ENCODE assay signal across 9 cellular contexts in the genomic region with DNA sequence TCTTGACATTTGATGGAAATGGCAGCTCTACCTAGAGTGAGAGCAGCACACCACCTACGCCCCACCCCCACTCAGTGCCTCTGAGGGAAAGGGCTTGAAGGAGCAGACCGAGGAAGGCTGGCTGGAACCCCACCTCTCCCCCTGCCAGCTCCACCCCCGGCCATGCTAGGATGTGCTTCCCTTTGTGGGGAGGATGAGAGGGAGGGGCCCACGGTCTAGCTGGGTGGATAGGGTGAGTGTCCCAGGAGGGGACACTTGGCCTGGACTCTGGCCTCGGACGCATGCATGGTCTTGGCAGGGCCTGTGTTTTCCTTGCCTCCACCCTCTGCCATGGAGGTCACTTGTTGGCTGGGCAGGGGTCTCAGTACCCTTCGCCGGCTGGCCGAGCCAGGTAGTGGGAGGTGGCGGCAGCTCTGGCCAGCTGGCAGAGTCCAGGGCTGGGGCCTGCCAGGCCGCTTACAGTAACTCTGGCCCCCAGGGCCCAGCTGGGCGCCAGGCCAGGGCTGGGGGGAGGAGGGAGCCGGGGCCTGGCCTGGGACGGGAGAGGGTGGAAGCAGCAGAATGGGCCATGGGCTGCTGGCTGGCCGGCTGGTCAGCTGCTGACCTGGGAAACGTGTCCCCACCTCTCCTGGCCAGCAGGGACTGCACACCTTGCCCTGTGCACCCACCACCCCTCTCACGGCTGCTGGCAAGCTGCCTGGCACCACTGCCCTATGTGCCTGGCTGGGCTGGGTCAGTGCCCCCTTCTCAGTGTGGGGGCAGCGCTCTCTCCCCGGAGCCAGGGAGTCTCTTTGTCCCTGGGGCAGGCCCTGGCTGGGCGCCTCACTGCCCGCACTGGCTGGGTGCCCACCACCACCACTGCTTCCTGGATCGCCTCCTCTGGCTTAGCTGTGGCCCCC. TPM values are rescaled to one million over a fixed set of nuclear protein-coding genes. Genes with fewer than 3 reads are reported as not detected.
DNase-seq lines count a peak whose midpoint lies in the region; ATAC-seq and TF ChIP-seq lines count a peak whose summit lies in the region.
"Had no signal": no experiment of that assay in that cellular context is flagged by ENCODE, and none has a peak within 500 bp of the region (broad histone marks: within the 10 kb centered on the region; RNA-seq: fewer than 3 reads in every experiment).

No MANE protein-coding gene starts in this region.

- H3K27ac ChIP-seq in AG04450 (ENCODE audit: low read depth, low read length) (peak overlapping the region; percentile 52), colonic mucosa (peak overlapping the region; percentile 57), urinary bladder (ENCODE audit: low read depth) (peak overlapping the region; percentile 40)

- H3K9me3 Mint-ChIP-seq in immature natural killer cell, result no peaks in the 10 kb centered on the region

- intact Hi-C loops in colonic mucosa (cut with DNase I) (no loop called here), mucosa of descending colon (cut with DNase I, micrococcal nuclease) (no loop called here)

- peak overlapping the region in 2 of 6 donors; percentile 44 to 80 for H3K27ac Mint-ChIP-seq in immature natural killer cell

- CTCF ChIA-PET in AG04450 (lab: Charles Lee), result interaction anchor here (1.6 kb wide), 1 partner anchor 113 kb away, joined by 4 read pairs; a partner anchor contains a TSS

- TF ChIP-seq CTCF in AG04450 (IDR thresholded peaks at IDR 0.05; ENCODE audit: low read depth, low read length), result no peak
- no peak for TF ChIP-seq CTCF in colonic mucosa (IDR thresholded peaks at IDR 0.05)
- no peak for TF ChIP-seq CTCF in mucosa of descending colon (IDR thresholded peaks at IDR 0.05)

- H3K9ac ChIP-seq in colonic mucosa (ENCODE audit: low read depth in 2 of 2, low read length in 2 of 2), result peak overlapping the region in 1 of 2 donors; percentile 27

- no peaks in the 10 kb centered on the region; the same call in 1 of the 2 replicates for H3K9me3 ChIP-seq in AG04450 (ENCODE audit: control insufficient read depth, insufficient read depth, low read length)
- H3K9me3 ChIP-seq in MG63, result no peaks in the 10 kb centered on the region
- H3K9me3 ChIP-seq in colonic mucosa, result no peaks in the 10 kb centered on the region
- no peaks in the 10 kb centered on the region for H3K9me3 ChIP-seq in mucosa of descending colon

- POLR2A ChIA-PET in AG04450 (lab: Yijun Ruan, JAX), result no interaction called here

- WGBS in urinary bladder, result 13% methylated on average over 22 of the region's 22 CpGs

- H3K4me1 ChIP-seq in colonic mucosa (peaks cover 41% of the 10 kb centered on the region), mucosa of descending colon (ENCODE audit: low read depth) (peaks cover 67% of the 10 kb centered on the region), urinary bladder (ENCODE audit: insufficient read depth) (peaks cover 4% of the 10 kb centered on the region)

- ATAC-seq in mucosa of descending colon (peak; percentile 40), GM21717 (IDR thresholded peaks at IDR 0.05; ENCODE audit: unreplicated experiment) (no peak)

- H3K4me1 Mint-ChIP-seq in immature natural killer cell, result peaks cover 53 to 62% of the 10 kb centered on the region in 2 donors

- H3K36me3 ChIP-seq in MG63, result peaks cover 52% of the 10 kb centered on the region
- H3K36me3 ChIP-seq in colonic mucosa, result no peaks in the 10 kb centered on the region
- H3K36me3 ChIP-seq in mucosa of descending colon (ENCODE audit: low read depth), result no peaks in the 10 kb centered on the region
- H3K36me3 ChIP-seq in urinary bladder (ENCODE audit: insufficient read depth), result no peaks in the 10 kb centered on the region

- H3K4me3 ChIP-seq in AG04450 (ENCODE audit: low read depth, low read length) (no peak overlapping the region), MG63 (0 out of 2 replicates have a peak overlapping the region, but pooled peaks have one; percentile 5), colonic mucosa (no peak overlapping the region), mucosa of descending colon (no peak overlapping the region), urinary bladder (ENCODE audit: low read depth, low read length) (no peak overlapping the region)

- peaks cover 3 to 11% (median 11%) of the 10 kb centered on the region in 3 donors for H3K36me3 Mint-ChIP-seq in immature natural killer cell

- H3K4me3 Mint-ChIP-seq in immature natural killer cell, result no peak overlapping the region

- no peak for DNase-seq in AG04450 (ENCODE audit: low read depth, low spot score)
- peak; percentile 98 for DNase-seq in MG63
- peak; percentile 63 for DNase-seq in colonic mucosa
- DNase-seq in mucosa of descending colon, result peak in 2 of 3 donors; percentile 71 to 84
- DNase-seq in immature natural killer cell, result no peak
- DNase-seq in NCI-H82 treated with DMSO at 0.1 percent for 48 hours (lab: John Stamatoyannopoulos, UW; ENCODE audit: unreplicated experiment), result no peak

- peaks cover 0 to 2% (median 0%) of the 10 kb centered on the region in 3 donors for H3K27me3 Mint-ChIP-seq in immature natural killer cell (ENCODE audit: low read depth in 3 of 3)

- H3K27me3 ChIP-seq in AG04450 (ENCODE audit: control insufficient read depth, insufficient read depth, low read length) (no peaks in the 10 kb centered on the region), MG63 (no peaks in the 10 kb centered on the region), colonic mucosa (no peaks in the 10 kb centered on the region)

RNA-seq across cellular contexts. Expression of a gene that starts 23.0 kb away (rescaled TPM):
- 4.9 and 7.5 TPM in 2 replicates for polyA plus RNA-seq in AG04450 (2011; rRNA removed)
- polyA minus RNA-seq in AG04450 (2011; rRNA and poly(A)+ RNA removed), result 9.7 and 10.2 TPM in 2 replicates
- 8.9 and 11.2 TPM in 2 replicates for total RNA-seq in MG63 (2014; rRNA removed; shearing (Covaris generic); ENCODE audit: low replicate concordance)
- total RNA-seq in colonic mucosa, result 10 to 100 TPM; 25.6 to 46.7 TPM
- 10 to 100 TPM; 42.2 to 51.2 (median 49.6) TPM for total RNA-seq in mucosa of descending colon
- 10.6 TPM for total RNA-seq in urinary bladder
- 47.6 TPM for polyA plus RNA-seq in urinary bladder
- 10 to 100 TPM in 1 of 3 donors, 1 to 10 TPM in 2; 4.6 to 12.1 (median 4.6) TPM for polyA plus RNA-seq in immature natural killer cell

RNA-seq across cellular contexts. Expression of a gene that starts 32.5 kb away (rescaled TPM):
- polyA plus RNA-seq in AG04450 (2011; rRNA removed) (0.41 and 0.97 TPM in 2 replicates), urinary bladder (1.1 TPM), immature natural killer cell (under 1 TPM in 2 of 3 donors, not detected in 1; 0.40 to 0.68 TPM)
- 0.39 TPM in 1 of 2 replicates, not detected in the other for polyA minus RNA-seq in AG04450 (2011; rRNA and poly(A)+ RNA removed)
- not detected in 2 replicates for total RNA-seq in MG63 (2014; rRNA removed; shearing (Covaris generic); ENCODE audit: low replicate concordance)
- total RNA-seq in colonic mucosa (under 1 TPM; 0.40 to 0.85 TPM), mucosa of descending colon (1 to 10 TPM in 2 of 3 donors, under 1 TPM in 1; 0.81 to 1.4 (median 1.2) TPM), urinary bladder (not detected)
- total RNA-seq: activated CD8-positive, alpha-beta memory T cell treated with anti-CD3 and anti-CD28 coated beads for 36 hours had no signal

RNA-seq across cellular contexts. Expression of a gene that starts 44.3 kb away (rescaled TPM):
- polyA plus RNA-seq in AG04450 (2011; rRNA removed) (8.6 and 9.1 TPM in 2 replicates), urinary bladder (0.71 TPM), immature natural killer cell (1 to 10 TPM in 2 of 3 donors, under 1 TPM in 1; 0.81 to 1.8 (median 1.5) TPM)
- 4.9 and 5.8 TPM in 2 replicates for polyA minus RNA-seq in AG04450 (2011; rRNA and poly(A)+ RNA removed)
- total RNA-seq in MG63 (2014; rRNA removed; shearing (Covaris generic); ENCODE audit: low replicate concordance), result 31.1 and 111 TPM in 2 replicates
- total RNA-seq in colonic mucosa (10 to 100 TPM in 1 of 2 donors, 1 to 10 TPM in 1; 8.5 to 40.8 TPM), mucosa of descending colon (10 to 100 TPM in 1 of 3 donors, 1 to 10 TPM in 2; 4.0 to 14.9 (median 7.4) TPM), urinary bladder (7.9 TPM)

Comparison
In these comparisons a context has a peak if more than half of its experiments do, and no peak if none do; other contexts are left out.
1. DNase-seq: peak in MG63 (single experiment), colonic mucosa (single experiment) and mucosa of descending colon (2 of 3); none in AG04450 (single experiment), immature natural killer cell (0 of 3) and NCI-H82 treated with DMSO at 0.1 percent for 48 hours (single experiment).
2. Peak in every context shown above with its lines, with median percentiles within 50 percentile points of each other: H3K27ac ChIP-seq.